ENCODE assay signal across 15 cellular contexts in the genomic region with DNA sequence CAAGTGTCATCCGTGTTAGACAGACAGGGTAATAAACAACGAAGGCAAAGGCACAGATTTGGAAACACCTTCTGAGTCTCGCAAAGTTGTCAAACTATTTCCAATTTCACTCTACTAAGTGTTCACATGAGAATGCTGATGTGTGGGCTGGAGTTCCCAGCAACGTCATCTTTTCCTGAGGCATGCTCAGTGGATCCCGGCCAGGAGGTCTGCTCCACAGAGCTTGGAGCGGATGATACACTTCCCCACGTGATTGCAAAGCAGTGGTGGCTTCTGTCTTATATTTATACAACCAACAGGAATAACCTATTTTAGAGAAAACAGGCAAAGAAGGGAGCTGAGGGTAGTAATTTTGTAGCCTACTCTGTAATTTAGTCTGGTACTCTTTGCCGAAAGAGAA. TPM values are rescaled to one million over a fixed set of nuclear protein-coding genes. Genes with fewer than 3 reads are reported as not detected.
DNase-seq lines count a peak whose midpoint lies in the region; ATAC-seq, FAIRE-seq and TF ChIP-seq lines count a peak whose summit lies in the region.
"Had no signal": no experiment of that assay in that cellular context is flagged by ENCODE, and none has a peak within 500 bp of the region (broad histone marks: within the 10 kb centered on the region; RNA-seq: fewer than 3 reads in every experiment).

No MANE protein-coding gene starts in this region.

- no peaks in the 10 kb centered on the region for H3K79me2 ChIP-seq in astrocyte (ENCODE audit: insufficient read depth, low read length)

- no peak overlapping the region for H3K27ac ChIP-seq in astrocyte (ENCODE audit: low read depth, low read length)
- peak overlapping the region in 1 of 10 donors; percentile 47 for H3K27ac ChIP-seq in heart right ventricle
- H3K27ac ChIP-seq in psoas muscle = no peak overlapping the region

- H3K4me3 Mint-ChIP-seq in astrocyte (ENCODE audit: unreplicated experiment) (no peak overlapping the region), T-cell (no peak overlapping the region)

- H3K4me1 ChIP-seq in astrocyte (ENCODE audit: insufficient read depth, low read length) = no peaks in the 10 kb centered on the region
- peaks cover 0 to 5% (median 0%) of the 10 kb centered on the region in 9 donors for H3K4me1 ChIP-seq in heart right ventricle
- H3K4me1 ChIP-seq in psoas muscle = no peaks in the 10 kb centered on the region
- H3K4me1 ChIP-seq: HAP-1 had no signal

- no peak overlapping the region for H2AFZ ChIP-seq in astrocyte (ENCODE audit: low read depth, low read length)

- H3K4me1 Mint-ChIP-seq in astrocyte (ENCODE audit: low read depth, unreplicated experiment) (peaks cover 2% of the 10 kb centered on the region), T-cell (peaks cover 0 to 10% (median 4%) of the 10 kb centered on the region in 3 donors)

- no peak overlapping the region for H3K9ac ChIP-seq in astrocyte (ENCODE audit: low read length)

- peak; percentile 3 for DNase-seq in AG09319 (ENCODE audit: extremely low read depth, low read depth)
- peak; percentile 16 for DNase-seq in astrocyte (ENCODE audit: low read depth)
- peak; percentile 28 to 51 for DNase-seq in heart right ventricle
- DNase-seq in psoas muscle = peak; percentile 53
- no peak for DNase-seq in D721Med (ENCODE audit: insufficient read length, low spot score)
- no peak for DNase-seq in T-cell
- DNase-seq in superior temporal gyrus (ENCODE audit: extremely low spot score) = no peak
- DNase-seq: activated T-cell treated with anti-CD3 and anti-CD28 coated beads, Interleukin-2, amount 50 U/mL, for 1 hour; AML-193; DMS79; NCI-H345; SW 1271 had no signal

- no peak overlapping the region for H3K4me3 ChIP-seq in astrocyte (ENCODE audit: insufficient read depth, low read depth, low read length)
- no peak overlapping the region for H3K4me3 ChIP-seq in heart right ventricle
- H3K4me3 ChIP-seq in psoas muscle = no peak overlapping the region
- H3K4me3 ChIP-seq: HAP-1 had no signal

- CTCF ChIA-PET in T-cell (lab: Charles Lee) = no interaction called here

- WGBS in heart right ventricle, 2 donors = 40 to 53% methylated on average over 8 of the region's 8 CpGs
- WGBS in psoas muscle, 3 donors = 49 to 55% (median 51%) methylated on average over 8 of the region's 8 CpGs

- H3K4me2 ChIP-seq in astrocyte (ENCODE audit: low read length) = no peak overlapping the region

- no peaks in the 10 kb centered on the region for H3K36me3 Mint-ChIP-seq in astrocyte (ENCODE audit: low read depth, unreplicated experiment)
- H3K36me3 Mint-ChIP-seq in T-cell = no peaks in the 10 kb centered on the region

- H3K9me3 Mint-ChIP-seq in astrocyte (ENCODE audit: unreplicated experiment) (peaks cover 2% of the 10 kb centered on the region), T-cell (no peaks in the 10 kb centered on the region)

- H3K27ac Mint-ChIP-seq in astrocyte (ENCODE audit: unreplicated experiment) (no peak overlapping the region), T-cell (no peak overlapping the region)

- no peaks in the 10 kb centered on the region for H3K27me3 Mint-ChIP-seq in astrocyte (ENCODE audit: low read depth, unreplicated experiment)
- peaks cover 0 to 15% of the 10 kb centered on the region in 2 donors for H3K27me3 Mint-ChIP-seq in T-cell

- no peaks in the 10 kb centered on the region for H3K27me3 ChIP-seq in astrocyte (ENCODE audit: insufficient read depth, low read length)
- no peaks in the 10 kb centered on the region for H3K27me3 ChIP-seq in heart right ventricle
- H3K27me3 ChIP-seq in psoas muscle (ENCODE audit: insufficient read depth in 3 of 3, low read length in 2 of 3) = peaks cover 0 to 3% (median 0%) of the 10 kb centered on the region in 3 donors

- ATAC-seq in heart right ventricle = peak in 7 of 8 donors; percentile 43 to 89 (median 82)
- ATAC-seq in psoas muscle = no peak
- no peak for ATAC-seq in GM19324 (IDR thresholded peaks at IDR 0.05; ENCODE audit: low FRiP score, unreplicated experiment)
- no peak for ATAC-seq in T-cell (replicated peaks in 1 of 4)
- ATAC-seq: activated CD4-positive, CD25-positive, alpha-beta regulatory T cell treated with anti-CD3 and anti-CD28 coated beads, Interleukin-2, amount 50 U/mL, for 24 hours had no signal

- TF ChIP-seq CTCF in AG09319 (IDR thresholded peaks at IDR 0.05; ENCODE audit: low read depth, low read length) = no peak
- TF ChIP-seq CTCF in astrocyte (IDR thresholded peaks at IDR 0.05; ENCODE audit: insufficient read depth, low read depth, low read length) = no peak
- no peak for TF ChIP-seq CTCF in heart right ventricle (IDR thresholded peaks at IDR 0.05)
- no peak for TF ChIP-seq CTCF in psoas muscle (IDR thresholded peaks at IDR 0.05)
- no peak for TF ChIP-seq CTCF in D721Med (IDR thresholded peaks at IDR 0.05; ENCODE audit: insufficient read depth, missing control alignments)

- POLR2A ChIA-PET in T-cell (lab: Charles Lee) = no interaction called here

- intact Hi-C loops in heart right ventricle (cut with DNase I) (no loop called here), psoas muscle (cut with DNase I) (no loop called here)

- no peaks in the 10 kb centered on the region for H3K9me3 ChIP-seq in astrocyte (ENCODE audit: insufficient read depth, low read depth, low read length)
- peaks cover 0 to 7% (median 0%) of the 10 kb centered on the region in 11 donors for H3K9me3 ChIP-seq in heart right ventricle
- H3K9me3 ChIP-seq in psoas muscle = no peaks in the 10 kb centered on the region

- H4K20me1 ChIP-seq in astrocyte (ENCODE audit: insufficient read depth, low read length) = no peaks in the 10 kb centered on the region

- H3K36me3 ChIP-seq in astrocyte (ENCODE audit: insufficient read depth, low read length) (no peaks in the 10 kb centered on the region), heart right ventricle (no peaks in the 10 kb centered on the region), psoas muscle (ENCODE audit: insufficient read depth in 1 of 2, low read depth in 1 of 2) (no peaks in the 10 kb centered on the region)
- H3K36me3 ChIP-seq: HAP-1 had no signal

- FAIRE-seq in astrocyte (lab: Jason Lieb, UNC) (no peak), D721Med (lab: Jason Lieb, UNC) (no peak)

RNA-seq across cellular contexts. Expression of gene PDK3, which starts 40.1 kb away (rescaled TPM):
- 4.6 and 6.6 TPM in 2 replicates for total RNA-seq in astrocyte
- 10 to 100 TPM in 6 of 10 donors, 1 to 10 TPM in 4; 3.8 to 18.4 (median 10.5) TPM for total RNA-seq in heart right ventricle
- polyA plus RNA-seq in heart right ventricle = 1 to 10 TPM; 1.8 to 2.2 TPM
- 1 to 10 TPM; 1.7 to 3.2 (median 2.3) TPM for total RNA-seq in psoas muscle
- polyA plus RNA-seq in psoas muscle = 1 to 10 TPM in 1 of 3 donors, under 1 TPM in 2; 0.45 to 1.3 (median 0.61) TPM
- 10 to 100 TPM; 17.0 to 23.6 (median 19.9) TPM for total RNA-seq in T-cell

Comparison
In these comparisons a context has a peak if more than half of its experiments do, and no peak if none do; other contexts are left out.
1. DNase-seq: peak in AG09319 (single experiment), astrocyte (single experiment), heart right ventricle (2 of 2) and psoas muscle (2 of 2); none in D721Med (single experiment), T-cell (0 of 34) and superior temporal gyrus (single experiment).
2. ATAC-seq: peak in heart right ventricle (7 of 8); none in psoas muscle (0 of 4), GM19324 (single experiment) and T-cell (0 of 4).